ENCODE assay signal across 23 cellular contexts in genomic region chr15:64678126-64678819, GRCh38.
A peak's percentile ranks its signal among the peaks of the same experiment; 100 is the strongest.
DNase-seq lines count a peak whose midpoint lies in the region; ATAC-seq, FAIRE-seq and TF ChIP-seq lines count a peak whose summit lies in the region.
"Had no signal": no experiment of that assay in that cellular context is flagged by ENCODE, and none has a peak within 500 bp of the region (broad histone marks: within the 10 kb centered on the region; RNA-seq: fewer than 3 reads in every experiment).

No MANE protein-coding gene starts in this region.

- no peaks in the 10 kb centered on the region for H3K4me1 ChIP-seq in lower lobe of right lung
- H3K4me1 ChIP-seq: HAP-1 had no signal

- peak overlapping the region; percentile 43 to 93 for H3K27ac Mint-ChIP-seq in activated naive CD4-positive, alpha-beta T cell treated with anti-CD3 and anti-CD28 coated beads, Interleukin-2, amount 50 U/mL, for 72 hours
- H3K27ac Mint-ChIP-seq: activated T-cell treated with anti-CD3 and anti-CD28 coated beads, Interleukin-2, amount 50 U/mL, for 72 hours had no signal

- no peaks in the 10 kb centered on the region for H3K9me3 Mint-ChIP-seq in activated naive CD4-positive, alpha-beta T cell treated with anti-CD3 and anti-CD28 coated beads, Interleukin-2, amount 50 U/mL, for 72 hours
- H3K9me3 Mint-ChIP-seq: activated T-cell treated with anti-CD3 and anti-CD28 coated beads, Interleukin-2, amount 50 U/mL, for 72 hours; CD14-positive monocyte; IgD-negative memory B cell; T-helper 1 cell treated with Interleukin-12 subunit alpha and Interleukin-12 subunit beta and Interleukin-4 antibody, amounts not matched to agents 30 μg/mL and 1 μg/mL, for 36 hours had no signal

- ATAC-seq in activated naive CD4-positive, alpha-beta T cell treated with anti-CD3 and anti-CD28 coated beads, Interleukin-2, amount 50 U/mL, for 72 hours: peak in 1 of 2 donors; percentile 32
- ATAC-seq in esophagus mucosa (peak; percentile 45), lower lobe of right lung (no peak)
- ATAC-seq: activated T-cell treated with anti-CD3 and anti-CD28 coated beads, Interleukin-2, amount 50 U/mL, for 72 hours had no signal

- no peak overlapping the region for H3K4me3 ChIP-seq in lower lobe of right lung
- H3K4me3 ChIP-seq: HAP-1, MG63, upper lobe of left lung had no signal

- no peaks in the 10 kb centered on the region for H3K27me3 ChIP-seq in lower lobe of right lung (ENCODE audit: low read depth)
- H3K27me3 ChIP-seq: brain microvascular endothelial cell, MG63, upper lobe of left lung had no signal

- intact Hi-C loops in lower lobe of right lung (cut with DNase I): no loop called here

- no peaks in the 10 kb centered on the region for H3K9me3 ChIP-seq in lower lobe of right lung
- H3K9me3 ChIP-seq: HAP-1, MG63, upper lobe of left lung had no signal

- DNase-seq in activated naive CD4-positive, alpha-beta T cell treated with anti-CD3 and anti-CD28 coated beads, Interleukin-2, amount 50 U/mL, for 72 hours (ENCODE audit: low spot score in 2 of 2): no peak
- no peak for DNase-seq in activated naive CD4-positive, alpha-beta T cell treated with anti-CD3 and anti-CD28 coated beads, Interleukin-2, amount 50 U/mL, for 16 hours
- DNase-seq in M059J (ENCODE audit: low read depth) (peak; percentile 62), urothelium cell line (ENCODE audit: low spot score) (no peak), NOMO-1 treated with DMSO at 0.1 percent for 48 hours (lab: John Stamatoyannopoulos, UW; ENCODE audit: unreplicated experiment) (no peak), lower lobe of right lung (no peak)
- DNase-seq: activated T-cell treated with anti-CD3 and anti-CD28 coated beads, Interleukin-2, amount 50 U/mL, for 72 hours; brain microvascular endothelial cell; effector memory CD4-positive, alpha-beta T cell; GDM1; mesendoderm; MG63; NCI-H2171; NCI-H526; stimulated activated CD4-positive, alpha-beta T cell treated with anti-CD3 and anti-CD28 coated beads, Interleukin-4, amount 100 ng/mL, for 4 hours; upper lobe of left lung had no signal

- FAIRE-seq in urothelium cell line (lab: Jason Lieb, UNC): peak; percentile 53
- FAIRE-seq: colon, RCC 7860 had no signal

- peaks cover 99% of the 10 kb centered on the region for H3K36me3 ChIP-seq in lower lobe of right lung

- peaks cover 0 to 6% of the 10 kb centered on the region in 2 donors for H3K36me3 Mint-ChIP-seq in activated naive CD4-positive, alpha-beta T cell treated with anti-CD3 and anti-CD28 coated beads, Interleukin-2, amount 50 U/mL, for 72 hours

- TF ChIP-seq CTCF in lower lobe of right lung (IDR thresholded peaks at IDR 0.05): no peak

- no peak overlapping the region for H3K27ac ChIP-seq in lower lobe of right lung
- H3K27ac ChIP-seq: brain microvascular endothelial cell, upper lobe of left lung had no signal
